ENCODE assay signal across 11 cellular contexts in the genomic region with DNA sequence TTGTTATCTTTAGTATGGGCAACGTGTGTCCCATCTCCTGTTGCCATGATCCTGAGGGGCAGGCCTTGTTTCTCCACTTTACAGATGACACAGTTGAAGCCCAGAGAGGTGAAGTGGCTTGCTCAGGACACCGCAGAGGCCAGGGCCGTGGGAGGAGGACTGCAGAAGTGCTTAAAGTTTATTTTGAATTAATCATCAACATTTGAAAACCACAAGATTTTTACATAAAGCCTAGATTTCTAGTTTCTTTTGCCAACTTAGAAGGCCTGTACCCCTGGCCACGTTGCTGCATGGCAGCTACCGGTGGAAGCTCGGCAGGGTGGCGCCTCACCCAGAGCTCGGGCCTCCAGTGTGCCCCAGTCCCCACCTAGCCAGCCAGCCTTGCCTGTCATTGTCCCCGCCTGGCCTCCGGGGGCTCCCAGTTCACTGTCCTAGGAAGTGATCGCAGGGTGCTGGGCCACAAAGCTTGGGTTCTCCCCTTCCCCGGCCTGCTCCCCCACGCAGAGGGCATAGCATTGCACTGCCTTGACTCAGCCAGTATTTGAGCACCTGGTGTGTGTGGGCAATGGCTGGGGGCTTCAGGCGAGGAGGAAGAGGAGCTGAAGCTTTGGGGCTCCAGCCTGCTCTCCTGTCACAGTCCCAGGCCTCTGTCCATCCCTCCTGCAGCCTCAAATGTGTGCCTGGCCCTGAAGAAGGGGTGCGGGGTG. TPM values are rescaled to one million over a fixed set of nuclear protein-coding genes. Genes with fewer than 3 reads are reported as not detected.
DNase-seq lines count a peak whose midpoint lies in the region; ATAC-seq lines count a peak whose summit lies in the region.
"Had no signal": no experiment of that assay in that cellular context is flagged by ENCODE, and none has a peak within 500 bp of the region (broad histone marks: within the 10 kb centered on the region; RNA-seq: fewer than 3 reads in every experiment).

No MANE protein-coding gene starts in this region.

- no peak overlapping the region for H3K4me3 Mint-ChIP-seq in activated T-helper 1 cell treated with anti-CD3 and anti-CD28 coated beads, Interleukin-12 subunit alpha, Interleukin-12 subunit beta, Interleukin-2, Interleukin-4 antibody, amounts not matched to agents 30 ng/mL and 10 ng/mL and 1 ng/mL, durations not matched to agents 14 hours and 24 hours and 36 hours

- H3K36me3 Mint-ChIP-seq in activated T-helper 1 cell treated with anti-CD3 and anti-CD28 coated beads, Interleukin-12 subunit alpha, Interleukin-12 subunit beta, Interleukin-2, Interleukin-4 antibody, amounts not matched to agents 30 ng/mL and 10 ng/mL and 1 ng/mL, durations not matched to agents 14 hours and 24 hours and 36 hours (ENCODE audit: low read depth): no peaks in the 10 kb centered on the region

- DNase-seq in A172 (ENCODE audit: low spot score): peak; percentile 82
- DNase-seq in GM04503 (ENCODE audit: low read depth): peak; percentile 89
- peak; percentile 97 for DNase-seq in amniotic epithelial cell (ENCODE audit: low read depth)
- DNase-seq in kidney glomerular epithelial cell (lab: John Stamatoyannopoulos, UW): peak; percentile 89
- DNase-seq in NCI-H510A (lab: John Stamatoyannopoulos, UW): no peak
- DNase-seq in activated T-helper 1 cell treated with anti-CD3 and anti-CD28 coated beads, Interleukin-12 subunit alpha, Interleukin-12 subunit beta, Interleukin-2, Interleukin-4 antibody, amounts not matched to agents 30 ng/mL and 10 ng/mL and 1 ng/mL, durations not matched to agents 14 hours and 24 hours and 36 hours (ENCODE audit: low spot score): no peak
- DNase-seq: COR-L47; stimulated activated CD4-positive, alpha-beta T cell treated with anti-CD3 and anti-CD28 coated beads, Interleukin-15, amount 100 ng/mL, for 24 hours; T-helper 1 cell had no signal

- H3K9me3 Mint-ChIP-seq in activated T-helper 1 cell treated with anti-CD3 and anti-CD28 coated beads, Interleukin-12 subunit alpha, Interleukin-12 subunit beta, Interleukin-2, Interleukin-4 antibody, amounts not matched to agents 30 ng/mL and 10 ng/mL and 1 ng/mL, durations not matched to agents 14 hours and 24 hours and 36 hours: no peaks in the 10 kb centered on the region

- intact Hi-C loops in activated T-helper 1 cell treated with anti-CD3 and anti-CD28 coated beads, Interleukin-12 subunit alpha, Interleukin-12 subunit beta, Interleukin-2, Interleukin-4 antibody, amounts not matched to agents 30 ng/mL and 10 ng/mL and 1 ng/mL, durations not matched to agents 14 hours and 24 hours and 36 hours (cut with micrococcal nuclease): no loop called here

- H3K4me1 Mint-ChIP-seq in activated T-helper 1 cell treated with anti-CD3 and anti-CD28 coated beads, Interleukin-12 subunit alpha, Interleukin-12 subunit beta, Interleukin-2, Interleukin-4 antibody, amounts not matched to agents 30 ng/mL and 10 ng/mL and 1 ng/mL, durations not matched to agents 14 hours and 24 hours and 36 hours (ENCODE audit: low read depth): peaks cover 8% of the 10 kb centered on the region

- H3K27me3 Mint-ChIP-seq in activated T-helper 1 cell treated with anti-CD3 and anti-CD28 coated beads, Interleukin-12 subunit alpha, Interleukin-12 subunit beta, Interleukin-2, Interleukin-4 antibody, amounts not matched to agents 30 ng/mL and 10 ng/mL and 1 ng/mL, durations not matched to agents 14 hours and 24 hours and 36 hours (ENCODE audit: insufficient read depth): peaks cover 14% of the 10 kb centered on the region

- ATAC-seq in HG02970 (IDR thresholded peaks at IDR 0.05; ENCODE audit: low FRiP score, unreplicated experiment): no peak
- no peak for ATAC-seq in HG03108 (IDR thresholded peaks at IDR 0.05; ENCODE audit: unreplicated experiment)

- no peak overlapping the region for H3K27ac Mint-ChIP-seq in activated T-helper 1 cell treated with anti-CD3 and anti-CD28 coated beads, Interleukin-12 subunit alpha, Interleukin-12 subunit beta, Interleukin-2, Interleukin-4 antibody, amounts not matched to agents 30 ng/mL and 10 ng/mL and 1 ng/mL, durations not matched to agents 14 hours and 24 hours and 36 hours

RNA-seq across cellular contexts. Expression of a gene that starts 14.8 kb away (rescaled TPM):
- 13.8 and 17.7 TPM in 2 replicates for total RNA-seq in A172 (2014; rRNA removed; shearing (Covaris generic))
- 78.0 and 81.9 TPM in 2 replicates for total RNA-seq in activated T-helper 1 cell treated with anti-CD3 and anti-CD28 coated beads, Interleukin-12 subunit alpha, Interleukin-12 subunit beta, Interleukin-2, Interleukin-4 antibody, amounts not matched to agents 30 ng/mL and 10 ng/mL and 1 ng/mL, durations not matched to agents 14 hours and 24 hours and 36 hours

Comparison
In these comparisons a context has a peak if more than half of its experiments do, and no peak if none do; other contexts are left out.
1. DNase-seq: peak in A172 (single experiment), GM04503 (single experiment), amniotic epithelial cell (single experiment) and kidney glomerular epithelial cell (single experiment); none in NCI-H510A (single experiment) and activated T-helper 1 cell treated with anti-CD3 and anti-CD28 coated beads, Interleukin-12 subunit alpha, Interleukin-12 subunit beta, Interleukin-2, Interleukin-4 antibody, amounts not matched to agents 30 ng/mL and 10 ng/mL and 1 ng/mL, durations not matched to agents 14 hours and 24 hours and 36 hours (single experiment).